ENCODE assay signal across 1 cellular context in genomic region chr11:119121008-119121810, GRCh38.
TF ChIP-seq lines count a peak whose summit lies in the region.

HINFP (plus strand) TSS chr11:119121580; CDS start chr11:119126945, 5,365 bp downstream.

TF ChIP-seq in HCT116, 20 proteins besides CTCF, POLR2A, EP300 and RAD21 (continued from another document):
- TF ChIP-seq REST (IDR thresholded peaks at IDR 0.05; ENCODE audit: low read depth): no peak
- peak; percentile 87 for TF ChIP-seq POLR2AphosphoS5 (IDR thresholded peaks at IDR 0.05; ENCODE audit: low read depth, low read length)
- TF ChIP-seq SRF (IDR thresholded peaks at IDR 0.05; ENCODE audit: low read depth): no peak
- TF ChIP-seq ZNF274 (IDR thresholded peaks at IDR 0.05; ENCODE audit: low read depth, low read length): no peak
- peak; percentile 94 for TF ChIP-seq SP1 (IDR thresholded peaks at IDR 0.05; ENCODE audit: low read depth)
- TF ChIP-seq MAX (IDR thresholded peaks at IDR 0.05): peak; percentile 94
- TF ChIP-seq ELF1 (IDR thresholded peaks at IDR 0.05; ENCODE audit: borderline replicate concordance, low read depth): no peak
